Comparison of ENCODE assay signal across 30 cellular contexts in the genomic region with DNA sequence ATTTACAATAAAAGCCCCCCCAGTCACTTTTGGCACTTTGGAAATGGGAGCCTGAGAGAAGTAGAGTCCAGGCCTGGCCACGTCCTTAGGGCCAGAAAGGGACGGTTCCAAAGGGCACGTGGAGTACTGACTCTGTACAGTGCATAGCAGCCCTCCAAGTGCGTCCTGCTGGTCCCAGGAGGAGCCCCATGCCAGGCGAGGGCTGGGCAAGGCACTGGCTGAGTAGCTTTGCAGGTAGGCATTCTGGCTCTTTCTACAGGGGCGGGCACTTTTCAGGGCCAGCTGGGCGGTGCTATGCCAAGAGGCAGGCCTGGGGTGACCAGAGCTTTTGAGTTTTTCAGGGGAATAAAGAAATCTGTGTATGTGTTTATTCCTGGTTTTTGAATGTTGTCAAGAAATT. TPM values are rescaled to one million over a fixed set of nuclear protein-coding genes. Genes with fewer than 3 reads are reported as not detected.
"Had no signal": no experiment of that assay in that cellular context is flagged by ENCODE, and none has a peak within 500 bp of the region (broad histone marks: within the 10 kb centered on the region; RNA-seq: fewer than 3 reads in every experiment).

No MANE protein-coding gene starts in this region.

- H3K36me3 Mint-ChIP-seq: activated naive CD8-positive, alpha-beta T cell treated with anti-CD3 and anti-CD28 coated beads for 36 hours had no signal

- H3K27ac ChIP-seq: adrenal gland, body of pancreas, coronary artery, dorsolateral prefrontal cortex, gastrocnemius medialis, pancreas, psoas muscle, thoracic aorta, vagina had no signal

- H3K4me1 ChIP-seq: adrenal gland, body of pancreas, pancreas, psoas muscle had no signal

- H3K4me1 Mint-ChIP-seq: activated CD4-positive, alpha-beta memory T cell treated with anti-CD3 and anti-CD28 coated beads, Interleukin-2, amount 10 ng/mL, durations not matched to agents 7 days and 5 days; activated CD4-positive, alpha-beta T cell treated with anti-CD3 and anti-CD28 coated beads, Interleukin-2, amount 10 ng/mL, durations not matched to agents 7 days and 5 days; activated naive CD8-positive, alpha-beta T cell treated with anti-CD3 and anti-CD28 coated beads for 36 hours; naive thymus-derived CD4-positive, alpha-beta T cell had no signal

- H3K4me3 ChIP-seq: adrenal gland, body of pancreas, coronary artery, dorsolateral prefrontal cortex, gastrocnemius medialis, pancreas, psoas muscle, thoracic aorta, vagina had no signal

- H3K9me3 ChIP-seq: adrenal gland, body of pancreas, gastrocnemius medialis, pancreas, psoas muscle, thoracic aorta, vagina had no signal

- H3K36me3 ChIP-seq: adrenal gland, gastrocnemius medialis, pancreas, thoracic aorta, vagina had no signal

- H3K27me3 ChIP-seq: adrenal gland, body of pancreas, gastrocnemius medialis, pancreas, vagina had no signal

- H3K4me3 Mint-ChIP-seq: activated CD4-positive, alpha-beta memory T cell treated with anti-CD3 and anti-CD28 coated beads, Interleukin-2, amount 10 ng/mL, durations not matched to agents 7 days and 5 days; activated CD4-positive, alpha-beta T cell treated with anti-CD3 and anti-CD28 coated beads, Interleukin-2, amount 10 ng/mL, durations not matched to agents 7 days and 5 days; activated naive CD8-positive, alpha-beta T cell treated with anti-CD3 and anti-CD28 coated beads for 36 hours; activated T-cell treated with anti-CD3 and anti-CD28 coated beads, Interleukin-2, amount 50 U/mL, for 24 hours; naive thymus-derived CD4-positive, alpha-beta T cell; T-helper 17 cell had no signal

- H3K27me3 Mint-ChIP-seq: activated naive CD8-positive, alpha-beta T cell treated with anti-CD3 and anti-CD28 coated beads for 36 hours; activated T-cell treated with anti-CD3 and anti-CD28 coated beads, Interleukin-2, amount 50 U/mL, for 24 hours had no signal

- H3K9me3 Mint-ChIP-seq: activated CD4-positive, alpha-beta memory T cell treated with anti-CD3 and anti-CD28 coated beads, Interleukin-2, amount 10 ng/mL, durations not matched to agents 7 days and 5 days; activated CD4-positive, alpha-beta T cell treated with anti-CD3 and anti-CD28 coated beads, Interleukin-2, amount 10 ng/mL, durations not matched to agents 7 days and 5 days; activated T-helper 2 cell treated with anti-CD3 and anti-CD28 coated beads, Interferon-gamma antibody, Interleukin-2, Interleukin-4, amounts not matched to agents 10 μg/mL and 5 μg/mL and 100 μg/mL, durations not matched to agents 14 hours and 24 hours and 36 hours had no signal

- H3K27ac Mint-ChIP-seq: activated CD4-positive, alpha-beta memory T cell treated with anti-CD3 and anti-CD28 coated beads, Interleukin-2, amount 10 ng/mL, durations not matched to agents 7 days and 5 days; activated CD4-positive, alpha-beta T cell treated with anti-CD3 and anti-CD28 coated beads, Interleukin-2, amount 10 ng/mL, durations not matched to agents 7 days and 5 days; activated naive CD8-positive, alpha-beta T cell treated with anti-CD3 and anti-CD28 coated beads for 36 hours; activated T-cell treated with anti-CD3 and anti-CD28 coated beads, Interleukin-2, amount 50 U/mL, for 24 hours; activated T-helper 2 cell treated with anti-CD3 and anti-CD28 coated beads, Interferon-gamma antibody, Interleukin-2, Interleukin-4, amounts not matched to agents 10 μg/mL and 5 μg/mL and 100 μg/mL, durations not matched to agents 14 hours and 24 hours and 36 hours; naive thymus-derived CD4-positive, alpha-beta T cell; T-helper 17 cell had no signal

- DNase-seq: activated CD4-positive, alpha-beta memory T cell treated with anti-CD3 and anti-CD28 coated beads, Interleukin-2, amount 10 ng/mL, durations not matched to agents 7 days and 5 days; activated CD4-positive, alpha-beta T cell treated with anti-CD3 and anti-CD28 coated beads, Interleukin-2, amount 10 ng/mL, durations not matched to agents 7 days and 5 days; activated CD4-positive, CD25-positive, alpha-beta regulatory T cell treated with anti-CD3 and anti-CD28 coated beads, Interleukin-2, amount 50 U/mL, for 72 hours; activated CD8-positive, alpha-beta memory T cell treated with anti-CD3 and anti-CD28 coated beads, Interleukin-2, amount 50 U/mL, for 48 hours; activated naive CD4-positive, alpha-beta T cell treated with Interleukin-2 at 50 U/mL for 16 hours; activated naive CD8-positive, alpha-beta T cell treated with anti-CD3 and anti-CD28 coated beads for 36 hours; activated T-cell treated with anti-CD3 and anti-CD28 coated beads, Interleukin-2, amount 50 U/mL, for 24 hours; adrenal gland; aorta; body of pancreas; cerebellar nuclear complex; effector memory CD4-positive, alpha-beta T cell; erythroblast; gastrocnemius medialis; glutamatergic neuron; left cardiac atrium; midbrain; naive thymus-derived CD4-positive, alpha-beta T cell; nucleus accumbens; psoas muscle; stimulated activated naive CD4-positive, alpha-beta T cell treated with Interleukin-2 at 50 U/mL for 16 hours; T-helper 17 cell; T1000; trophoblast cell had no signal

RNA-seq across cellular contexts. Expression of gene GLI2, which starts 15.5 kb away (rescaled TPM):
- total RNA-seq: activated naive CD8-positive, alpha-beta T cell treated with anti-CD3 and anti-CD28 coated beads for 36 hours; T-helper 17 cell had no signal
- polyA plus RNA-seq: naive thymus-derived CD4-positive, alpha-beta T cell had no signal
